In the genomic region with DNA sequence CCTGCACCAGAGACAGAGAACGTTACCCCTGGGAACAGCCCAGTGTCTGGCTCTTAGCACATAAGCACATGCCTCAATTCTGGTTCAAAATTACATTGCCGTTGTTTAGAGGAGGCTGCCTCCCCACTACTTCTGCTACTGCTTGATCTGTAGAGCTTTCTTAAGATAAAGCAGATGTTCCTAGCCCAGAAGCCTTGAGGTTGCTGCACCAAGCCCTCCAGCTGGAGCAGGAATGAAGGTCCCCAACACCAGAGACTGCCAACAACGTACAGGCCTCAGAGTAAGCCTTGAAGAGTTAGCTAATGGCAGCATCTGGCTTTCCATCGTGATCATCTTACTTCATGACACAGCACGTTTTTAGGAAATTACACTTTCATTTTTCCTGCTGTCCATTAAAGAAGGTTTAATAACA, we compare ENCODE assay signal across 20 cellular contexts.
"Had no signal": no experiment of that assay in that cellular context is flagged by ENCODE, and none has a peak within 500 bp of the region (broad histone marks: within the 10 kb centered on the region; RNA-seq: fewer than 3 reads in every experiment).

No MANE protein-coding gene starts in this region.

- H3K36me3 Mint-ChIP-seq: natural killer cell had no signal

- ATAC-seq: activated CD4-positive, CD25-positive, alpha-beta regulatory T cell treated with anti-CD3 and anti-CD28 coated beads, Interleukin-2, amount 50 U/mL, for 24 hours; activated T-cell treated with anti-CD3 and anti-CD28 coated beads, Interleukin-2, amount 50 U/mL, for 4 hours; lower lobe of right lung; natural killer cell; right lobe of liver; stimulated activated naive CD8-positive, alpha-beta T cell treated with anti-CD3 and anti-CD28 coated beads, Interleukin-15, amount 100 ng/mL, for 72 hours had no signal

- H3K79me2 ChIP-seq: parathyroid adenoma had no signal

- H3K27me3 ChIP-seq: ascending aorta, breast epithelium, neutrophil, right lobe of liver had no signal

- H3K36me3 ChIP-seq: ascending aorta, breast epithelium, lower lobe of right lung, neutrophil, right lobe of liver had no signal

- DNase-seq: activated CD4-positive, alpha-beta T cell treated with anti-CD3 and anti-CD28 coated beads, Interleukin-2, amount 50 U/mL, for 1 hour; activated CD8-positive, alpha-beta memory T cell treated with anti-CD3 and anti-CD28 coated beads, Interleukin-2, amount 50 U/mL, for 4 hours; activated naive CD4-positive, alpha-beta T cell treated with anti-CD3 and anti-CD28 coated beads, Interleukin-2, amount 10 ng/mL, durations not matched to agents 7 days and 5 days; activated T-cell treated with anti-CD3 and anti-CD28 coated beads, Interleukin-2, amount 50 U/mL, for 4 hours; foreskin melanocyte; lower lobe of right lung; natural killer cell; right lobe of liver; stimulated activated CD4-positive, alpha-beta T cell treated with anti-CD3 and anti-CD28 coated beads, Interleukin-4, amount 100 ng/mL, for 1 hour; stimulated activated naive CD8-positive, alpha-beta T cell treated with anti-CD3 and anti-CD28 coated beads, Interleukin-15, amount 100 ng/mL, for 72 hours; trophoblast cell had no signal

- FAIRE-seq: keratinocyte had no signal

- H3K4me3 ChIP-seq: ascending aorta, breast epithelium, coronary artery, lower lobe of right lung, right lobe of liver, smooth muscle cell had no signal

- H3K27ac ChIP-seq: ascending aorta, breast epithelium, coronary artery, lower lobe of right lung, neutrophil, parathyroid adenoma, right lobe of liver had no signal

- H3K9ac ChIP-seq: parathyroid adenoma had no signal

- H3K9me3 Mint-ChIP-seq: activated T-cell treated with anti-CD3 and anti-CD28 coated beads, Interleukin-2, amount 50 U/mL, for 4 hours; natural killer cell; stimulated activated naive CD8-positive, alpha-beta T cell treated with anti-CD3 and anti-CD28 coated beads, Interleukin-15, amount 100 ng/mL, for 72 hours had no signal

- H3K9me3 ChIP-seq: ascending aorta, breast epithelium, lower lobe of right lung, neutrophil, right lobe of liver had no signal

- H2AFZ ChIP-seq: parathyroid adenoma had no signal

- H3K4me2 ChIP-seq: smooth muscle cell had no signal

- H3K27ac Mint-ChIP-seq: activated naive CD4-positive, alpha-beta T cell treated with anti-CD3 and anti-CD28 coated beads, Interleukin-2, amount 10 ng/mL, durations not matched to agents 7 days and 5 days; natural killer cell; stimulated activated naive CD8-positive, alpha-beta T cell treated with anti-CD3 and anti-CD28 coated beads, Interleukin-15, amount 100 ng/mL, for 72 hours; T-helper 1 cell treated with Interleukin-12 subunit alpha and Interleukin-12 subunit beta and Interleukin-4 antibody, amounts not matched to agents 30 μg/mL and 1 μg/mL, for 36 hours had no signal

- H3K27me3 Mint-ChIP-seq: activated naive CD4-positive, alpha-beta T cell treated with anti-CD3 and anti-CD28 coated beads, Interleukin-2, amount 10 ng/mL, durations not matched to agents 7 days and 5 days; stimulated activated naive CD8-positive, alpha-beta T cell treated with anti-CD3 and anti-CD28 coated beads, Interleukin-15, amount 100 ng/mL, for 72 hours had no signal

- H3K4me1 ChIP-seq: breast epithelium, lower lobe of right lung, parathyroid adenoma, right lobe of liver had no signal

- H3K4me3 Mint-ChIP-seq: activated naive CD4-positive, alpha-beta T cell treated with anti-CD3 and anti-CD28 coated beads, Interleukin-2, amount 10 ng/mL, durations not matched to agents 7 days and 5 days; activated T-cell treated with anti-CD3 and anti-CD28 coated beads, Interleukin-2, amount 50 U/mL, for 4 hours; natural killer cell; stimulated activated naive CD8-positive, alpha-beta T cell treated with anti-CD3 and anti-CD28 coated beads, Interleukin-15, amount 100 ng/mL, for 72 hours; T-helper 1 cell treated with Interleukin-12 subunit alpha and Interleukin-12 subunit beta and Interleukin-4 antibody, amounts not matched to agents 30 μg/mL and 1 μg/mL, for 36 hours had no signal
